ENCODE assay signal across 1 cellular context in the genomic region with DNA sequence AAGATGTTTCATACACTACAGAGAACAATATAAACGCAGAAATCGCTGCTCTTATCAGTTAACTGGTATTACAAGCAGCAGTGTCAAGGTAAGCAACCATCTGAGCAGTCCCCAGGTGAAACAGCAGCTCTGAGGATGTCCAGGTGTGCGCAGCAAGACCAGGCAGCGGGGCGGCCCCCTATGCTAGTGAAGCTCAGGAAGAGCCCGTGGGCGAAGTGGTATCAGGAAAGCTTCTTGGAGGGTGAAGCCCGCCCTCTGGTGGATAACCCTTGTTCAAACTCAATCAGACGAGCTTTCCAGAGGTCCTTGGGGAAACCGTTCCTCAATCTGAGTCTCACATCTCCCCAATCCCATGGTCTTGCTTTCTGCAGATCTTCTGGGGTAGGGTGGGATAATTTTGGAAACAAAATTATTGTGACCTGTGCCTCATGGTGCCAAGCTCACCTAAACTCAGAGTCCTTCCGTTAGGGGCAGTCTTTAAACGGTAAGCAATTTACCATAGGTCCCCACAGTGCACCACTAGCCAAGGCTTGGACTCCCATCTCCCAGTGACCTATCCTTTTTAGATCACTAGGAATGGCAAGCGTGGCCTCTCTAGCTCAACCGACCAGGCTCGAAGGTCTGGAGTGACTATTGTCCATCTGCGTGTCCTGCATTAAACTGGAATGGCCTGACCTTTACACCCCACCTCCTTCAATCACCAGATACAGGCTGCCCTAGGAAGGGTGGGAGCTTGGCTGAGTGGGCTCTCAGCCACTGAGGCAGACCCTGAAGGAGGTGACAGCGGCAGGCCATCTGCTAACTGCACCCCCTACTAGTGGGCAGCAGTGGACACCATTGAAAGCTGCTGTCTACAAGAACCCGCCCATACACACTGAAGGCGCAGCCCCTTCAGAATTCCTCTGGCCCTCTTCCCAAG.
TF ChIP-seq lines count a peak whose summit lies in the region.

No MANE protein-coding gene starts in this region.

TF ChIP-seq in SK-N-SH treated with all-trans-retinoic acid at 6 μM for 48 hours, 23 proteins besides CTCF, POLR2A, EP300 and RAD21 (continued from another document):
- TF ChIP-seq, protein P1, sequence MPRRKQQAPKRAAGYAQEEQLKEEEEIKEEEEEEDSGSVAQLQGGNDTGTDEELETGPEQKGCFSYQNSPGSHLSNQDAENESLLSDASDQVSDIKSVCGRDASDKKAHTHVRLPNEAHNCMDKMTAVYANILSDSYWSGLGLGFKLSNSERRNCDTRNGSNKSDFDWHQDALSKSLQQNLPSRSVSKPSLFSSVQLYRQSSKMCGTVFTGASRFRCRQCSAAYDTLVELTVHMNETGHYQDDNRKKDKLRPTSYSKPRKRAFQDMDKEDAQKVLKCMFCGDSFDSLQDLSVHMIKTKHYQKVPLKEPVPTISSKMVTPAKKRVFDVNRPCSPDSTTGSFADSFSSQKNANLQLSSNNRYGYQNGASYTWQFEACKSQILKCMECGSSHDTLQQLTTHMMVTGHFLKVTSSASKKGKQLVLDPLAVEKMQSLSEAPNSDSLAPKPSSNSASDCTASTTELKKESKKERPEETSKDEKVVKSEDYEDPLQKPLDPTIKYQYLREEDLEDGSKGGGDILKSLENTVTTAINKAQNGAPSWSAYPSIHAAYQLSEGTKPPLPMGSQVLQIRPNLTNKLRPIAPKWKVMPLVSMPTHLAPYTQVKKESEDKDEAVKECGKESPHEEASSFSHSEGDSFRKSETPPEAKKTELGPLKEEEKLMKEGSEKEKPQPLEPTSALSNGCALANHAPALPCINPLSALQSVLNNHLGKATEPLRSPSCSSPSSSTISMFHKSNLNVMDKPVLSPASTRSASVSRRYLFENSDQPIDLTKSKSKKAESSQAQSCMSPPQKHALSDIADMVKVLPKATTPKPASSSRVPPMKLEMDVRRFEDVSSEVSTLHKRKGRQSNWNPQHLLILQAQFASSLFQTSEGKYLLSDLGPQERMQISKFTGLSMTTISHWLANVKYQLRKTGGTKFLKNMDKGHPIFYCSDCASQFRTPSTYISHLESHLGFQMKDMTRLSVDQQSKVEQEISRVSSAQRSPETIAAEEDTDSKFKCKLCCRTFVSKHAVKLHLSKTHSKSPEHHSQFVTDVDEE (CRISPR knock-in tag; IDR thresholded peaks at IDR 0.05), result no peak
- TF ChIP-seq ARNTL (CRISPR knock-in tag; IDR thresholded peaks at IDR 0.05; ENCODE audit: borderline replicate concordance, low read depth), result no peak
- TF ChIP-seq ZFP3 (CRISPR knock-in tag; IDR thresholded peaks at IDR 0.05), result no peak
- no peak for TF ChIP-seq ZFP30 (CRISPR knock-in tag; IDR thresholded peaks at IDR 0.05)
